Comparison of ENCODE assay signal across 8 cellular contexts in the genomic region with DNA sequence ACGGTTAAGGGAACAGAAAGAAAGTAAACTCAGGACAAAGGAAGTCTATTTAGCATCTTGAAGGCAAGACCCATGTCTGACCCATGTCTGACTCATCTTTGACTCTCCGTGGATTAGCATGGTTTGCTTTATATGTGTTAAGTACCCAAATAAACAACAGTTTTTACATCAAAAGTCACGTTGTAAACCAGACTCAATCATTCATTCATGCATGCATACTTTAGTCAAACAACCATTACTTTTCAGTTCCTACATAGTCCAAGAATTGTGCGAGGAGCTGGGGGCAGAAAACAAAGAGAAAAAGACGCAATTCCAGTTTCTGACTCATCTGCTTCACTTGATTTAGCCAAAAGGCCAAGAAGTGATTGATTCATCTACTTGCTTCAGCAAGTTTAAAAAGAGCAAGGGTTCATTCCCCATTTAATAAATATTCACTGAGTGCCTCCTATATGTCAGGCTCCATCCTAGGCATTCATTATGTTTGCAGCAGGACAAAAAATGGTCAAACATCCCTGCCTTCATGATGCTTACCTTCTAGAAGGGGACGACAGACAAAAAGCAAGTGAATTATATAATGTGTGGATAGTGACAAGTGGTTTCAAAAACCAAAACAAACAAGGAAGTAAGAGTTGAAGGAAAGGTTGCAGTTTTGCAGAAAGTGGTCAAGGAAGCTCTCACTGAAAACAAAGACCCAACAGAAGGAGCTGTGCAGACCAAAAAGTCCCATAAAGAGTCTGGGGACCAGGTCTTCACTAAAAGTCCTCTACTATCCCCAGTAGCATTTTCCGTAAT.
DNase-seq lines count a peak whose midpoint lies in the region; ATAC-seq and TF ChIP-seq lines count a peak whose summit lies in the region.

No MANE protein-coding gene starts in this region.

- no TSS peak for BruUV-seq in Calu3 (replicated peaks; lab: Mats Ljungman, UMichigan)

- H3K4me1 ChIP-seq in Karpas-422 (ENCODE audit: low read length), result peaks cover 74% of the 10 kb centered on the region

- no peak for ATAC-seq in activated naive CD8-positive, alpha-beta T cell treated with anti-CD3 and anti-CD28 coated beads, Interleukin-2, amount 50 U/mL, for 24 hours
- ATAC-seq in naive B cell (ENCODE audit: low read depth in 2 of 2) (no peak), WTC11 (no peak; the same call in 1 of the 2 replicates)

- H2AFZ ChIP-seq in Karpas-422 (ENCODE audit: low read length), result peak overlapping the region; percentile 19

- POLR2A ChIA-PET in WTC11 (lab: Charles Lee), result no interaction called here

- H3K27ac Mint-ChIP-seq in Calu3 (ENCODE audit: unreplicated experiment) (peak overlapping the region; percentile 76), naive B cell (peak overlapping the region; percentile 91 to 95 (median 94)), WTC11 (no peak overlapping the region)
- peak overlapping the region; percentile 94 for H3K27ac Mint-ChIP-seq in activated naive CD8-positive, alpha-beta T cell treated with anti-CD3 and anti-CD28 coated beads, Interleukin-2, amount 50 U/mL, for 24 hours

- peak; percentile 44 for DNase-seq in Calu3
- DNase-seq in Karpas-422, result no peak
- DNase-seq in activated naive CD8-positive, alpha-beta T cell treated with anti-CD3 and anti-CD28 coated beads, Interleukin-2, amount 50 U/mL, for 24 hours, result no peak
- no peak for DNase-seq in naive B cell
- no peak for DNase-seq in KBM-7
- DNase-seq in coronary artery (ENCODE audit: low spot score), result no peak
- no peak for DNase-seq in WTC11 (ENCODE audit: low spot score)
- no peak for DNase-seq in NCI-H345 (lab: John Stamatoyannopoulos, UW)

- no peaks in the 10 kb centered on the region for H3K79me2 ChIP-seq in Karpas-422 (ENCODE audit: low read length)

- H3K4me3 Mint-ChIP-seq in Calu3 (ENCODE audit: low read depth, unreplicated experiment) (peak overlapping the region; percentile 1), naive B cell (peak overlapping the region in 7 of 8 donors; percentile 49 to 87 (median 75)), WTC11 (no peak overlapping the region)
- peak overlapping the region; percentile 75 for H3K4me3 Mint-ChIP-seq in activated naive CD8-positive, alpha-beta T cell treated with anti-CD3 and anti-CD28 coated beads, Interleukin-2, amount 50 U/mL, for 24 hours

- H3K9me2 ChIP-seq in Karpas-422 (replicated peaks; ENCODE audit: insufficient read depth, low read length), result no peaks in the 10 kb centered on the region

- H3K27me3 ChIP-seq in Karpas-422 (ENCODE audit: low read length), result no peaks in the 10 kb centered on the region

- H3K4me3 ChIP-seq in Karpas-422 (ENCODE audit: low read length) (no peak overlapping the region), coronary artery (no peak overlapping the region)

- H3K27ac ChIP-seq in Karpas-422 (ENCODE audit: low read length) (no peak overlapping the region), coronary artery (no peak overlapping the region)

- in situ Hi-C loops in KBM-7 (cut with MboI; ENCODE audit: low pct_unique_long_range_greater_than_20kb, low sequenced_read_pairs), result no loop called here

- no peak overlapping the region for H3K9ac ChIP-seq in Karpas-422 (ENCODE audit: low read length)

- H3K27me3 Mint-ChIP-seq in Calu3 (ENCODE audit: unreplicated experiment) (no peaks in the 10 kb centered on the region), naive B cell (no peaks in the 10 kb centered on the region), WTC11 (ENCODE audit: low read depth) (peaks cover 4% of the 10 kb centered on the region; the same call in 1 of the 2 replicates)
- no peaks in the 10 kb centered on the region for H3K27me3 Mint-ChIP-seq in activated naive CD8-positive, alpha-beta T cell treated with anti-CD3 and anti-CD28 coated beads, Interleukin-2, amount 50 U/mL, for 24 hours

- TF ChIP-seq CTCF in Calu3 (IDR thresholded peaks at IDR 0.05; ENCODE audit: unreplicated experiment), result no peak
- TF ChIP-seq CTCF in coronary artery (IDR thresholded peaks at IDR 0.05), result no peak
- no peak for TF ChIP-seq CTCF in WTC11 (IDR thresholded peaks at IDR 0.05)

- no peaks in the 10 kb centered on the region for H3K9me3 ChIP-seq in Karpas-422 (ENCODE audit: low read length)

- intact Hi-C loops in Calu3 (cut with micrococcal nuclease; ENCODE audit: unreplicated experiment), result loop anchor here (10.0 kb wide), 2 partner anchors 84 to 86 kb away; no protein-coding TSS in a partner anchor

- H3K36me3 Mint-ChIP-seq in Calu3 (ENCODE audit: insufficient read depth, unreplicated experiment), result peaks cover 12% of the 10 kb centered on the region
- peaks cover 3% of the 10 kb centered on the region for H3K36me3 Mint-ChIP-seq in activated naive CD8-positive, alpha-beta T cell treated with anti-CD3 and anti-CD28 coated beads, Interleukin-2, amount 50 U/mL, for 24 hours (ENCODE audit: low read depth)
- H3K36me3 Mint-ChIP-seq in naive B cell, result no peaks in the 10 kb centered on the region
- H3K36me3 Mint-ChIP-seq in WTC11, result no peaks in the 10 kb centered on the region

- H3K4me1 Mint-ChIP-seq in Calu3 (ENCODE audit: low read depth, unreplicated experiment), result peaks cover 48% of the 10 kb centered on the region
- H3K4me1 Mint-ChIP-seq in activated naive CD8-positive, alpha-beta T cell treated with anti-CD3 and anti-CD28 coated beads, Interleukin-2, amount 50 U/mL, for 24 hours, result peaks cover 87% of the 10 kb centered on the region
- peaks cover 85 to 97% (median 94%) of the 10 kb centered on the region in 3 donors for H3K4me1 Mint-ChIP-seq in naive B cell
- peaks cover 38% of the 10 kb centered on the region for H3K4me1 Mint-ChIP-seq in WTC11

- CTCF ChIA-PET in Calu3 (lab: Charles Lee) (interaction anchor here (0.6 to 1.3 kb wide), 3 partner anchors 11 to 84 kb away, joined by 3 to 4 read pairs (median 3); no protein-coding TSS in a partner anchor), WTC11 (lab: Charles Lee) (no interaction called here)

- H3K4me2 ChIP-seq in Karpas-422 (ENCODE audit: low read depth, low read length, poor library complexity, severe bottlenecking), result peak overlapping the region; percentile 16

- H3K9me3 Mint-ChIP-seq in Calu3 (ENCODE audit: low read depth, unreplicated experiment) (no peaks in the 10 kb centered on the region), naive B cell (peaks cover 0 to 3% (median 0%) of the 10 kb centered on the region in 7 donors), WTC11 (peaks cover 15% of the 10 kb centered on the region; the same call in 1 of the 2 replicates)
- H3K9me3 Mint-ChIP-seq in activated naive CD8-positive, alpha-beta T cell treated with anti-CD3 and anti-CD28 coated beads, Interleukin-2, amount 50 U/mL, for 24 hours, result peaks cover 18% of the 10 kb centered on the region

- no peaks in the 10 kb centered on the region for H3K36me3 ChIP-seq in Karpas-422 (ENCODE audit: insufficient read depth, low read length)

- no peaks in the 10 kb centered on the region for H4K20me1 ChIP-seq in Karpas-422 (ENCODE audit: insufficient read depth, low read depth, low read length)

TF ChIP-seq in WTC11, 78 proteins besides CTCF, POLR2A, EP300 and RAD21:
- no peak for TF ChIP-seq EMX1 (CRISPR knock-in tag; IDR thresholded peaks at IDR 0.05)
